8 cellular contexts compared by ENCODE assay signal in genomic region chr14:103846569-103847438, GRCh38. TPM values are rescaled to one million over a fixed set of nuclear protein-coding genes. Genes with fewer than 3 reads are reported as not detected.
DNase-seq lines count a peak whose midpoint lies in the region; ATAC-seq and TF ChIP-seq lines count a peak whose summit lies in the region.

No MANE protein-coding gene starts in this region.

- DNase-seq in GM10248 (ENCODE audit: extremely low spot score) (peak; percentile 47), naive B cell (no peak), H4 (ENCODE audit: low spot score) (no peak), pons (ENCODE audit: low spot score) (no peak)
- peak; percentile 26 for DNase-seq in activated CD8-positive, alpha-beta T cell treated with anti-CD3 and anti-CD28 coated beads for 36 hours

- intact Hi-C loops in activated CD8-positive, alpha-beta T cell treated with anti-CD3 and anti-CD28 coated beads for 36 hours (cut with micrococcal nuclease), result no loop called here

- POLR2A ChIA-PET in GM10248 (lab: Yijun Ruan, JAX), result interaction anchor here (0.6 to 0.7 kb wide), 3 partner anchors 25 to 838 kb away, joined by 4 to 6 read pairs (median 4); no protein-coding TSS in a partner anchor
- POLR2A ChIA-PET in activated CD8-positive, alpha-beta T cell treated with anti-CD3 and anti-CD28 coated beads for 36 hours (lab: Charles Lee), result no interaction called here

- CTCF ChIA-PET in GM10248 (lab: Yijun Ruan, JAX), result no interaction called here
- CTCF ChIA-PET in activated CD8-positive, alpha-beta T cell treated with anti-CD3 and anti-CD28 coated beads for 36 hours (lab: Charles Lee), result no interaction called here

- H3K27ac Mint-ChIP-seq in IgD-negative memory B cell (peak overlapping the region; percentile 78 to 83 (median 81)), naive B cell (peak overlapping the region; percentile 15 to 94 (median 88))
- peak overlapping the region; percentile 55 for H3K27ac Mint-ChIP-seq in activated CD8-positive, alpha-beta T cell treated with anti-CD3 and anti-CD28 coated beads for 36 hours

- H3K4me1 ChIP-seq in esophagus (ENCODE audit: control insufficient read depth in 2 of 2, insufficient read depth in 2 of 2, low read length in 1 of 2), result peaks cover 0 to 4% of the 10 kb centered on the region in 2 donors

- H3K9me3 Mint-ChIP-seq in IgD-negative memory B cell (no peaks in the 10 kb centered on the region), naive B cell (no peaks in the 10 kb centered on the region)
- H3K9me3 Mint-ChIP-seq in activated CD8-positive, alpha-beta T cell treated with anti-CD3 and anti-CD28 coated beads for 36 hours, result no peaks in the 10 kb centered on the region

- H3K27ac ChIP-seq in esophagus (ENCODE audit: low read depth in 2 of 2, low read length in 1 of 2), result peak overlapping the region; percentile 87 to 94

- TF ChIP-seq CTCF in GM10248 (IDR thresholded peaks at IDR 0.05; ENCODE audit: control extremely low read depth, extremely low read depth, low read depth, missing control alignments), result no peak
- no peak for TF ChIP-seq CTCF in activated CD8-positive, alpha-beta T cell treated with anti-CD3 and anti-CD28 coated beads for 36 hours (IDR thresholded peaks at IDR 0.05)

- H3K4me1 Mint-ChIP-seq in IgD-negative memory B cell (peaks cover 12 to 19% (median 14%) of the 10 kb centered on the region in 3 donors), naive B cell (peaks cover 6 to 16% (median 12%) of the 10 kb centered on the region in 3 donors)
- peaks cover 13% of the 10 kb centered on the region for H3K4me1 Mint-ChIP-seq in activated CD8-positive, alpha-beta T cell treated with anti-CD3 and anti-CD28 coated beads for 36 hours (ENCODE audit: low read depth)

- no peaks in the 10 kb centered on the region for H3K9me3 ChIP-seq in esophagus (ENCODE audit: control insufficient read depth in 2 of 2, insufficient read depth in 1 of 2, low read depth in 1 of 2, low read length in 1 of 2)

- H3K27me3 ChIP-seq in esophagus (ENCODE audit: control insufficient read depth in 1 of 2, insufficient read depth in 2 of 2, low read length in 2 of 2), result no peaks in the 10 kb centered on the region

- WGBS in esophagus, 2 donors, result 1% methylated on average over 55 to 92 of the region's 93 CpGs

- H3K36me3 Mint-ChIP-seq in IgD-negative memory B cell (no peaks in the 10 kb centered on the region), naive B cell (no peaks in the 10 kb centered on the region)
- peaks cover 2% of the 10 kb centered on the region for H3K36me3 Mint-ChIP-seq in activated CD8-positive, alpha-beta T cell treated with anti-CD3 and anti-CD28 coated beads for 36 hours (ENCODE audit: low read depth)

- H3K27me3 Mint-ChIP-seq in IgD-negative memory B cell, result no peaks in the 10 kb centered on the region
- no peaks in the 10 kb centered on the region for H3K27me3 Mint-ChIP-seq in activated CD8-positive, alpha-beta T cell treated with anti-CD3 and anti-CD28 coated beads for 36 hours
- H3K27me3 Mint-ChIP-seq in naive B cell, result peaks cover 0 to 6% (median 0%) of the 10 kb centered on the region in 3 donors

- H3K36me3 ChIP-seq in esophagus (ENCODE audit: control insufficient read depth in 2 of 2, insufficient read depth in 2 of 2, low read length in 1 of 2), result no peaks in the 10 kb centered on the region

- H3K4me3 Mint-ChIP-seq in IgD-negative memory B cell, result peak overlapping the region; percentile 90 to 92 (median 92)
- H3K4me3 Mint-ChIP-seq in activated CD8-positive, alpha-beta T cell treated with anti-CD3 and anti-CD28 coated beads for 36 hours, result peak overlapping the region; percentile 79
- H3K4me3 Mint-ChIP-seq in naive B cell, result peak overlapping the region; percentile 76 to 97 (median 94)

- ATAC-seq in GM21717 (IDR thresholded peaks at IDR 0.05; ENCODE audit: unreplicated experiment), result peak; percentile 16
- ATAC-seq in activated CD8-positive, alpha-beta T cell treated with anti-CD3 and anti-CD28 coated beads for 36 hours, result peak; percentile 21
- ATAC-seq in naive B cell (ENCODE audit: low read depth in 2 of 2), result peak; percentile 29 to 30

- H3K4me3 ChIP-seq in esophagus (ENCODE audit: low read depth in 1 of 2, low read length in 2 of 2), result peak overlapping the region; percentile 69 to 85

RNA-seq across cellular contexts. Expression of gene PPP1R13B, which starts 0.6 kb away (rescaled TPM):
- polyA plus RNA-seq in IgD-negative memory B cell (1.8 TPM), esophagus (10 to 100 TPM; 16.4 to 28.4 TPM), naive B cell (ENCODE audit: low read depth in 6 of 6) (1 to 10 TPM in 4 of 6 donors, under 1 TPM in 1, not detected in 1; 0.65 to 4.6 (median 1.8) TPM)
- total RNA-seq in activated CD8-positive, alpha-beta T cell treated with anti-CD3 and anti-CD28 coated beads for 36 hours, result 10 to 100 TPM; 11.9 to 14.5 TPM
- total RNA-seq in H4 (2014; rRNA removed; shearing (Covaris generic)), result 2.6 and 2.9 TPM in 2 replicates

Comparison
In these comparisons a context has a peak if more than half of its experiments do, and no peak if none do; other contexts are left out.
1. DNase-seq: peak in GM10248 (single experiment) and activated CD8-positive, alpha-beta T cell treated with anti-CD3 and anti-CD28 coated beads for 36 hours (single experiment); none in naive B cell (single experiment), H4 (single experiment) and pons (single experiment).
2. Peak in every context shown above with its lines, with median percentiles within 50 percentile points of each other: ATAC-seq, H3K27ac Mint-ChIP-seq and H3K4me3 Mint-ChIP-seq.